Comparison of ENCODE assay signal across 25 cellular contexts in genomic region chr18:7133181-7133580, GRCh38. TPM values are rescaled to one million over a fixed set of nuclear protein-coding genes. Genes with fewer than 3 reads are reported as not detected.
DNase-seq lines count a peak whose midpoint lies in the region; ATAC-seq, FAIRE-seq and TF ChIP-seq lines count a peak whose summit lies in the region.
"Had no signal": no experiment of that assay in that cellular context is flagged by ENCODE, and none has a peak within 500 bp of the region (broad histone marks: within the 10 kb centered on the region; RNA-seq: fewer than 3 reads in every experiment).

No MANE protein-coding gene starts in this region.

- H3K27ac Mint-ChIP-seq in Caco-2 (ENCODE audit: unreplicated experiment) (peak overlapping the region; percentile 72), progenitor cell of endocrine pancreas (peak overlapping the region; percentile 38)
- H3K27ac Mint-ChIP-seq: activated naive CD8-positive, alpha-beta T cell treated with anti-CD3 and anti-CD28 coated beads, Interleukin-2, amount 50 U/mL, for 24 hours; CD4-positive, alpha-beta T cell; natural killer cell treated with Interleukin-12 subunit alpha and Interleukin-12 subunit beta and Interleukin-15 and Interleukin-18, amount 100 ng/mL, for 72 hours had no signal

- H3K36me3 ChIP-seq in Caco-2 (ENCODE audit: control insufficient read depth, insufficient read depth, low read length) (no peaks in the 10 kb centered on the region), adipocyte (ENCODE audit: control insufficient read depth, insufficient read depth, low read length, severe bottlenecking) (no peaks in the 10 kb centered on the region), suprapubic skin (no peaks in the 10 kb centered on the region)
- H3K36me3 ChIP-seq: prostate gland had no signal

- H3K4me1 Mint-ChIP-seq in Caco-2 (ENCODE audit: low read depth, unreplicated experiment) = peaks cover 44% of the 10 kb centered on the region
- H3K4me1 Mint-ChIP-seq in progenitor cell of endocrine pancreas (ENCODE audit: low read depth) = peaks cover 31% of the 10 kb centered on the region
- H3K4me1 Mint-ChIP-seq: activated naive CD8-positive, alpha-beta T cell treated with anti-CD3 and anti-CD28 coated beads, Interleukin-2, amount 50 U/mL, for 24 hours had no signal

- no peak for FAIRE-seq in H54 (lab: Jason Lieb, UNC)

- peaks cover 8% of the 10 kb centered on the region for H3K9me3 Mint-ChIP-seq in Caco-2 (ENCODE audit: unreplicated experiment)
- no peaks in the 10 kb centered on the region for H3K9me3 Mint-ChIP-seq in progenitor cell of endocrine pancreas (ENCODE audit: low read depth)

- BruUV-seq in Caco-2 (replicated peaks; lab: Mats Ljungman, UMichigan) = TSS peak; percentile 54

- H3K36me3 Mint-ChIP-seq in Caco-2 (ENCODE audit: insufficient read depth, unreplicated experiment) (peaks cover 29% of the 10 kb centered on the region), progenitor cell of endocrine pancreas (ENCODE audit: insufficient read depth) (no peaks in the 10 kb centered on the region)
- H3K36me3 Mint-ChIP-seq: natural killer cell treated with Interleukin-12 subunit alpha and Interleukin-12 subunit beta and Interleukin-15 and Interleukin-18, amount 100 ng/mL, for 72 hours had no signal

- intact Hi-C loops in Caco-2 (cut with micrococcal nuclease; ENCODE audit: unreplicated experiment) = loop anchor here (1.0 kb wide), 2 partner anchors 41 to 95 kb away; no protein-coding TSS in a partner anchor

- TF ChIP-seq POLR2A in H54 (IDR thresholded peaks at IDR 0.05; ENCODE audit: low read depth, low read length) (no peak), suprapubic skin (IDR thresholded peaks at IDR 0.05) (no peak), GM18505 (IDR thresholded peaks at IDR 0.05; ENCODE audit: borderline replicate concordance, extremely low read depth, insufficient read depth, insufficient read length) (no peak)

- TF ChIP-seq EP300 in suprapubic skin (IDR thresholded peaks at IDR 0.05) = no peak

- CTCF ChIA-PET in Caco-2 (lab: Charles Lee) = interaction anchor here (0.5 to 2.2 kb wide), 17 partner anchors 10 to 246 kb away, joined by 3 to 18 read pairs (median 4); no protein-coding TSS in a partner anchor

- POLR2A ChIA-PET in Caco-2 (lab: Charles Lee) = interaction anchor here (0.7 to 2.2 kb wide), 8 partner anchors 14 to 95 kb away, joined by 4 to 16 read pairs (median 7); no protein-coding TSS in a partner anchor

- H3K9me3 ChIP-seq in Caco-2 (0 out of 2 replicates have a peak, but pooled peaks cover 4% of the 10 kb centered on the region), adipocyte (ENCODE audit: control insufficient read depth, low read length) (no peaks in the 10 kb centered on the region), suprapubic skin (no peaks in the 10 kb centered on the region)
- H3K9me3 ChIP-seq: prostate gland had no signal

- H3K9ac ChIP-seq in adipocyte (ENCODE audit: low read length) = no peak overlapping the region

- no peaks in the 10 kb centered on the region for H3K27me3 Mint-ChIP-seq in Caco-2 (ENCODE audit: insufficient read depth, unreplicated experiment)
- H3K27me3 Mint-ChIP-seq in progenitor cell of endocrine pancreas = peaks cover 12% of the 10 kb centered on the region
- H3K27me3 Mint-ChIP-seq: activated naive CD8-positive, alpha-beta T cell treated with anti-CD3 and anti-CD28 coated beads, Interleukin-2, amount 50 U/mL, for 24 hours; CD4-positive, alpha-beta T cell had no signal

- DNase-seq in Caco-2 = peak in 1 of 2 experiments; percentile 68
- peak; percentile 55 for DNase-seq in adipocyte (ENCODE audit: low read depth)
- peak; percentile 9 for DNase-seq in fibroblast of the aortic adventitia (ENCODE audit: low read depth)
- no peak for DNase-seq in progenitor cell of endocrine pancreas (ENCODE audit: low spot score, unreplicated experiment)
- DNase-seq in H54 (ENCODE audit: insufficient read length, low spot score) = no peak
- DNase-seq in suprapubic skin (ENCODE audit: low spot score in 2 of 2) = no peak
- DNase-seq in NCI-H1694 treated with DMSO at 0.1 percent for 48 hours (lab: John Stamatoyannopoulos, UW) = no peak
- DNase-seq: ACHN; activated CD4-positive, alpha-beta T cell treated with anti-CD3 and anti-CD28 coated beads, Interleukin-2, amount 50 U/mL, for 1 hour; activated CD8-positive, alpha-beta memory T cell treated with anti-CD3 and anti-CD28 coated beads, Interleukin-2, amount 50 U/mL, for 4 hours; activated effector memory CD4-positive, alpha-beta T cell treated with Interleukin-2 at 50 U/mL for 16 hours; activated naive CD8-positive, alpha-beta T cell treated with anti-CD3 and anti-CD28 coated beads, Interleukin-2, amount 50 U/mL, for 24 hours; CD4-positive, alpha-beta T cell; DMS53; dorsolateral prefrontal cortex; hippocampal formation; NCI-H1417 treated with DMSO at 0.1 percent for 48 hours; NCI-H748 treated with DMSO at 0.1 percent for 48 hours; SHP77; stimulated activated CD4-positive, alpha-beta T cell treated with anti-CD3 and anti-CD28 coated beads, Interleukin-12 subunit alpha, Interleukin-12 subunit beta, amount 100 ng/mL, for 4 hours; stimulated activated CD8-positive, alpha-beta memory T cell treated with anti-CD3 and anti-CD28 coated beads, Interleukin-4, amount 100 ng/mL, for 48 hours had no signal

- H3K4me3 Mint-ChIP-seq in Caco-2 (ENCODE audit: unreplicated experiment) = peak overlapping the region; percentile 67
- no peak overlapping the region for H3K4me3 Mint-ChIP-seq in progenitor cell of endocrine pancreas (ENCODE audit: low read depth)
- H3K4me3 Mint-ChIP-seq: activated naive CD8-positive, alpha-beta T cell treated with anti-CD3 and anti-CD28 coated beads, Interleukin-2, amount 50 U/mL, for 24 hours; CD4-positive, alpha-beta T cell; natural killer cell treated with Interleukin-12 subunit alpha and Interleukin-12 subunit beta and Interleukin-15 and Interleukin-18, amount 100 ng/mL, for 72 hours had no signal

- no peak for TF ChIP-seq CTCF in Caco-2 (IDR thresholded peaks at IDR 0.05; ENCODE audit: insufficient read depth in 1 of 2, low read depth in 1 of 2, low read length in 1 of 2, severe bottlenecking in 1 of 2, unreplicated experiment in 1 of 2)
- no peak for TF ChIP-seq CTCF in fibroblast of the aortic adventitia (IDR thresholded peaks at IDR 0.05; ENCODE audit: insufficient read depth, low read length)
- TF ChIP-seq CTCF in progenitor cell of endocrine pancreas (IDR thresholded peaks at IDR 0.05; ENCODE audit: unreplicated experiment) = no peak
- TF ChIP-seq CTCF in suprapubic skin (IDR thresholded peaks at IDR 0.05) = no peak

- H3K4me3 ChIP-seq in Caco-2 (ENCODE audit: low read depth, low read length) (no peak overlapping the region), adipocyte (ENCODE audit: low read length) (no peak overlapping the region), fibroblast of the aortic adventitia (ENCODE audit: low read depth, low read length) (no peak overlapping the region), suprapubic skin (no peak overlapping the region)
- H3K4me3 ChIP-seq: dorsolateral prefrontal cortex, prostate gland had no signal

- ATAC-seq in GM18505 (IDR thresholded peaks at IDR 0.05; ENCODE audit: unreplicated experiment) = no peak
- ATAC-seq: activated naive CD8-positive, alpha-beta T cell treated with anti-CD3 and anti-CD28 coated beads, Interleukin-2, amount 50 U/mL, for 24 hours; natural killer cell treated with Interleukin-12 subunit alpha and Interleukin-12 subunit beta and Interleukin-15 and Interleukin-18, amount 100 ng/mL, for 72 hours had no signal

- no peak overlapping the region for H3K27ac ChIP-seq in suprapubic skin
- H3K27ac ChIP-seq: dorsolateral prefrontal cortex, prostate gland had no signal

- H3K27me3 ChIP-seq in Caco-2 (replicated peaks; ENCODE audit: control insufficient read depth, insufficient read depth, low read length) = no peaks in the 10 kb centered on the region
- no peaks in the 10 kb centered on the region for H3K27me3 ChIP-seq in adipocyte (replicated peaks; ENCODE audit: control insufficient read depth, insufficient read depth, low read length)
- peaks cover 2% of the 10 kb centered on the region for H3K27me3 ChIP-seq in suprapubic skin

- H3K4me1 ChIP-seq in Caco-2 = peaks cover 50% of the 10 kb centered on the region
- H3K4me1 ChIP-seq in adipocyte (ENCODE audit: control insufficient read depth, insufficient read depth, low read length) = no peaks in the 10 kb centered on the region
- H3K4me1 ChIP-seq in suprapubic skin = no peaks in the 10 kb centered on the region
- H3K4me1 ChIP-seq: prostate gland had no signal

RNA-seq across cellular contexts. Expression of gene LAMA1, which starts 15.6 kb away (rescaled TPM):
- total RNA-seq in Caco-2 (2022) (122 and 129 TPM in 2 replicates), fibroblast of the aortic adventitia (ENCODE audit: low replicate concordance) (3.5 and 30.1 TPM in 2 replicates), progenitor cell of endocrine pancreas (257 and 299 TPM in 2 replicates), suprapubic skin (1 to 10 TPM in 3 of 4 donors, under 1 TPM in 1; 0.83 to 3.2 (median 1.4) TPM)
- total RNA-seq: CD4-positive, alpha-beta T cell; natural killer cell treated with Interleukin-12 subunit alpha and Interleukin-12 subunit beta and Interleukin-15 and Interleukin-18, amount 100 ng/mL, for 72 hours; OCI-LY7 had no signal

Comparison
In these comparisons a context has a peak if more than half of its experiments do, and no peak if none do; other contexts are left out.
1. DNase-seq: peak in adipocyte (single experiment) and fibroblast of the aortic adventitia (single experiment); none in progenitor cell of endocrine pancreas (single experiment), H54 (single experiment), suprapubic skin (0 of 2) and NCI-H1694 treated with DMSO at 0.1 percent for 48 hours (single experiment).